28 cellular contexts compared by ENCODE assay signal in the genomic region with DNA sequence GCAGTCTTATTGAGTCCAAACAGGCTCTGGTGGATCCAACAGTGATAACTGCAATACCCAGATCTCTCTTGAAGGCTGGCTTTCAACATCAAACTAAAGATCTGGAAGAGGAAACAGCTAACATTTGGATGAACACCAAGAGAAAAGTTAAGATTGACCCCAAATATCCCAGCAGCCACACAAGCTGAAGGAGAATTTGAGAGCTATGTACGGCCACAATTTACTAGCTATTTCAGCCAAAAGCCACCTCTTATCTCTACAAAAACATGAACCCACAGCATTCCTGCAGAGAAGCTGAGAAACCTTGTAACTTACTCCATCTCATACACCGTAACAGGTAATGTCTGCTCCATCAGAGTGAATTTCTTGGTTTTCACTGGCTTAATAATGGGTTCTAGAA. TPM values are rescaled to one million over a fixed set of nuclear protein-coding genes. Genes with fewer than 3 reads are reported as not detected.
"Had no signal": no experiment of that assay in that cellular context is flagged by ENCODE, and none has a peak within 500 bp of the region (broad histone marks: within the 10 kb centered on the region; RNA-seq: fewer than 3 reads in every experiment).

No MANE protein-coding gene starts in this region.

- H3K27me3 ChIP-seq: stomach, suprapubic skin, testis, thyroid gland, tibial artery, tibial nerve, transverse colon, upper lobe of left lung, upper lobe of right lung, uterus, vagina had no signal

- H3K4me3 Mint-ChIP-seq: stimulated activated effector memory CD8-positive, alpha-beta T cell treated with anti-CD3 and anti-CD28 coated beads, Interleukin-12 subunit alpha, Interleukin-12 subunit beta, amount 100 ng/mL, for 72 hours; stimulated activated memory B cell treated with anti-CD40 and anti-IgM and Interleukin-4, amounts not matched to agents 10 μg/mL and 1 μg/mL and 100 μg/mL, for 72 hours; stimulated activated naive B cell treated with anti-CD40 and anti-IgM and Interleukin-4, amounts not matched to agents 10 μg/mL and 1 μg/mL and 100 μg/mL, for 72 hours; stimulated activated naive CD8-positive, alpha-beta T cell treated with anti-CD3 and anti-CD28 coated beads, Interleukin-15, amount 100 ng/mL, for 72 hours; stimulated activated naive CD8-positive, alpha-beta T cell treated with anti-CD3 and anti-CD28 coated beads, Interleukin-15, Interleukin-2, amounts not matched to agents 100 ng/mL and 50 ng/mL, for 24 hours; type B pancreatic cell had no signal

- H3K9me3 ChIP-seq: stomach, suprapubic skin, testis, thoracic aorta, thyroid gland, tibial artery, tibial nerve, transverse colon, upper lobe of left lung, upper lobe of right lung, uterus, vagina had no signal

- H3K4me3 ChIP-seq: stomach, suprapubic skin, testis, thoracic aorta, thyroid gland, tibial artery, tibial nerve, transverse colon, upper lobe of left lung, upper lobe of right lung, uterus, vagina had no signal

- ATAC-seq: stimulated activated effector memory CD8-positive, alpha-beta T cell treated with anti-CD3 and anti-CD28 coated beads, Interleukin-12 subunit alpha, Interleukin-12 subunit beta, amount 100 ng/mL, for 72 hours; stimulated activated memory B cell treated with anti-CD40 and anti-IgM and Interleukin-4, amounts not matched to agents 10 μg/mL and 1 μg/mL and 100 μg/mL, for 72 hours; stimulated activated naive B cell treated with anti-CD40 and anti-IgM and Interleukin-4, amounts not matched to agents 10 μg/mL and 1 μg/mL and 100 μg/mL, for 72 hours; stimulated activated naive CD8-positive, alpha-beta T cell treated with anti-CD3 and anti-CD28 coated beads, Interleukin-15, amount 100 ng/mL, for 72 hours; stimulated activated naive CD8-positive, alpha-beta T cell treated with anti-CD3 and anti-CD28 coated beads, Interleukin-15, Interleukin-2, amounts not matched to agents 100 U/mL and 50 U/mL, for 24 hours; upper lobe of right lung had no signal

- H3K27me3 Mint-ChIP-seq: stimulated activated memory B cell treated with anti-CD40 and anti-IgM and Interleukin-4, amounts not matched to agents 10 μg/mL and 1 μg/mL and 100 μg/mL, for 72 hours; stimulated activated naive B cell treated with anti-CD40 and anti-IgM and Interleukin-4, amounts not matched to agents 10 μg/mL and 1 μg/mL and 100 μg/mL, for 72 hours; stimulated activated naive CD8-positive, alpha-beta T cell treated with anti-CD3 and anti-CD28 coated beads, Interleukin-15, amount 100 ng/mL, for 72 hours; stimulated activated naive CD8-positive, alpha-beta T cell treated with anti-CD3 and anti-CD28 coated beads, Interleukin-15, Interleukin-2, amounts not matched to agents 100 ng/mL and 50 ng/mL, for 24 hours; type B pancreatic cell had no signal

- FAIRE-seq: urothelium cell line had no signal

- H3K36me3 ChIP-seq: uterus had no signal

- DNase-seq: stimulated activated CD4-positive, alpha-beta T cell treated with anti-CD3 and anti-CD28 coated beads, Interleukin-2, amount 100 ng/mL, for 48 hours; stimulated activated CD4-positive, alpha-beta T cell treated with anti-CD3 and anti-CD28 coated beads, Interleukin-4, amount 100 ng/mL, for 1 hour; stimulated activated CD4-positive, alpha-beta T cell treated with anti-CD3 and anti-CD28 coated beads, Interleukin-4, amount 100 ng/mL, for 24 hours; stimulated activated CD4-positive, alpha-beta T cell treated with anti-CD3 and anti-CD28 coated beads, Interleukin-4, amount 100 ng/mL, for 4 hours; stimulated activated CD8-positive, alpha-beta memory T cell treated with anti-CD3 and anti-CD28 coated beads, Interleukin-4, amount 100 ng/mL, for 48 hours; stimulated activated naive B cell treated with anti-CD40 and anti-IgM and Interleukin-4, amounts not matched to agents 10 μg/mL and 1 μg/mL and 100 μg/mL, for 72 hours; stimulated activated naive CD4-positive, alpha-beta T cell; stimulated activated naive CD4-positive, alpha-beta T cell treated with Interleukin-2 at 50 U/mL for 16 hours; stimulated activated naive CD8-positive, alpha-beta T cell treated with anti-CD3 and anti-CD28 coated beads, Interleukin-15, amount 100 ng/mL, for 72 hours; stimulated activated naive CD8-positive, alpha-beta T cell treated with anti-CD3 and anti-CD28 coated beads, Interleukin-15, Interleukin-2, amounts not matched to agents 100 U/mL and 50 U/mL, for 24 hours; stomach; substantia nigra; testis; thyroid gland; transverse colon; upper lobe of left lung; upper lobe of right lung; uterus had no signal

- H3K9me3 Mint-ChIP-seq: stimulated activated effector memory CD8-positive, alpha-beta T cell treated with anti-CD3 and anti-CD28 coated beads, Interleukin-12 subunit alpha, Interleukin-12 subunit beta, amount 100 ng/mL, for 72 hours; stimulated activated memory B cell treated with anti-CD40 and anti-IgM and Interleukin-4, amounts not matched to agents 10 μg/mL and 1 μg/mL and 100 μg/mL, for 72 hours; stimulated activated naive B cell treated with anti-CD40 and anti-IgM and Interleukin-4, amounts not matched to agents 10 μg/mL and 1 μg/mL and 100 μg/mL, for 72 hours; stimulated activated naive CD8-positive, alpha-beta T cell treated with anti-CD3 and anti-CD28 coated beads, Interleukin-15, amount 100 ng/mL, for 72 hours; stimulated activated naive CD8-positive, alpha-beta T cell treated with anti-CD3 and anti-CD28 coated beads, Interleukin-15, Interleukin-2, amounts not matched to agents 100 ng/mL and 50 ng/mL, for 24 hours; type B pancreatic cell had no signal

- H3K27ac Mint-ChIP-seq: stimulated activated effector memory CD8-positive, alpha-beta T cell treated with anti-CD3 and anti-CD28 coated beads, Interleukin-12 subunit alpha, Interleukin-12 subunit beta, amount 100 ng/mL, for 72 hours; stimulated activated memory B cell treated with anti-CD40 and anti-IgM and Interleukin-4, amounts not matched to agents 10 μg/mL and 1 μg/mL and 100 μg/mL, for 72 hours; stimulated activated naive B cell treated with anti-CD40 and anti-IgM and Interleukin-4, amounts not matched to agents 10 μg/mL and 1 μg/mL and 100 μg/mL, for 72 hours; stimulated activated naive CD8-positive, alpha-beta T cell treated with anti-CD3 and anti-CD28 coated beads, Interleukin-15, amount 100 ng/mL, for 72 hours; stimulated activated naive CD8-positive, alpha-beta T cell treated with anti-CD3 and anti-CD28 coated beads, Interleukin-15, Interleukin-2, amounts not matched to agents 100 ng/mL and 50 ng/mL, for 24 hours; type B pancreatic cell had no signal

- H3K4me1 ChIP-seq: suprapubic skin, thyroid gland, tibial artery, transverse colon, uterus had no signal

- H3K4me1 Mint-ChIP-seq: stimulated activated effector memory CD8-positive, alpha-beta T cell treated with anti-CD3 and anti-CD28 coated beads, Interleukin-12 subunit alpha, Interleukin-12 subunit beta, amount 100 ng/mL, for 72 hours; stimulated activated memory B cell treated with anti-CD40 and anti-IgM and Interleukin-4, amounts not matched to agents 10 μg/mL and 1 μg/mL and 100 μg/mL, for 72 hours; stimulated activated naive CD8-positive, alpha-beta T cell treated with anti-CD3 and anti-CD28 coated beads, Interleukin-15, amount 100 ng/mL, for 72 hours had no signal

- H3K27ac ChIP-seq: stomach, suprapubic skin, testis, thoracic aorta, thyroid gland, tibial artery, tibial nerve, transverse colon, upper lobe of left lung, upper lobe of right lung, uterus, vagina had no signal

RNA-seq across cellular contexts. Expression of gene GFAP, which starts 30.4 kb away (rescaled TPM):
- total RNA-seq: upper lobe of left lung, upper lobe of right lung, vagina had no signal

RNA-seq across cellular contexts. Expression of gene HIGD1B, which starts 37.3 kb away (rescaled TPM):
- total RNA-seq: suprapubic skin, thyroid gland, vagina had no signal
